Comparison of ENCODE assay signal across 1 cellular context in genomic region chr11:47235163-47235562, GRCh38.
TF ChIP-seq lines count a peak whose summit lies in the region.

No MANE protein-coding gene starts in this region.

TF ChIP-seq in H1, 55 proteins besides CTCF, POLR2A, EP300 and RAD21:
- no peak for TF ChIP-seq TCF12 (IDR thresholded peaks at IDR 0.05; ENCODE audit: low read depth, low read length)
- TF ChIP-seq POLR2AphosphoS5 (IDR thresholded peaks at IDR 0.05; ENCODE audit: low read depth, low read length): peak; percentile 29; the same call in 1 of the 2 replicates
